1 cellular context compared by ENCODE assay signal in the genomic region with DNA sequence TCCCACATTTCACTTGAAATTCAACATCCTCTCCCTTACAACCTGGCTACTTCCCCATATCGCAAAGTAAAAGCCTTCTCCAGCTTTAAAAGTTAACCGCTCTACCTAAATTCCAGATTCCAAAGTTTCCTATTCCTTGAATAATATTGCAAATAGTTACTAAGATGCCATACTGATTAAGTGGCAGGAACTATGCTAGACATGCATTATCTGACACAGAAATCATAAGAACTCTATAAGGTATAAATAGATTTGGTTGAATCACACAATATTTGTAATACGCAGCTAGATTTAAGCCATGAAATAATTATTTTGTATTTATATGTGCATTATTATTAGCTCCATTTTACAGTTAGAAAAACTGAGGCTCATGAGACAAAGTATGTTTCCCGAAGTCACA.
TF ChIP-seq lines count a peak whose summit lies in the region.

No MANE protein-coding gene starts in this region.

TF ChIP-seq in SK-N-SH, 30 proteins besides CTCF, POLR2A, EP300 and RAD21:
- no peak for TF ChIP-seq REST (IDR thresholded peaks at IDR 0.05; ENCODE audit: low read depth, low read length)
- no peak for TF ChIP-seq RXRA (IDR thresholded peaks at IDR 0.05; ENCODE audit: borderline replicate concordance, low read depth)
- TF ChIP-seq SMC3 (IDR thresholded peaks at IDR 0.05; ENCODE audit: low read depth, low read length): no peak
- TF ChIP-seq GATA2 (CRISPR knock-in tag; IDR thresholded peaks at IDR 0.05): no peak
- TF ChIP-seq JUND (IDR thresholded peaks at IDR 0.05): peak; percentile 32
- TF ChIP-seq TCF12 (IDR thresholded peaks at IDR 0.05): peak; percentile 3; the same call in 1 of the 2 replicates
- TF ChIP-seq SIN3A (IDR thresholded peaks at IDR 0.05; ENCODE audit: borderline replicate concordance, low read depth, low read length): no peak
- TF ChIP-seq YY1 (IDR thresholded peaks at IDR 0.05; ENCODE audit: low read depth): no peak
- no peak for TF ChIP-seq RCOR1 (IDR thresholded peaks at IDR 0.05; ENCODE audit: low read length)
- TF ChIP-seq FOXJ3 (CRISPR knock-in tag; IDR thresholded peaks at IDR 0.05): no peak
- peak; percentile 29; the same call in 1 of the 2 replicates for TF ChIP-seq FOSL2 (IDR thresholded peaks at IDR 0.05; ENCODE audit: borderline replicate concordance, low read depth)
- peak; percentile 79; the same call in 1 of the 2 replicates for TF ChIP-seq MEF2A (IDR thresholded peaks at IDR 0.05; ENCODE audit: borderline replicate concordance, low read depth)
- no peak for TF ChIP-seq NRF1 (IDR thresholded peaks at IDR 0.05; ENCODE audit: low read depth, low read length)
- TF ChIP-seq, protein P1, sequence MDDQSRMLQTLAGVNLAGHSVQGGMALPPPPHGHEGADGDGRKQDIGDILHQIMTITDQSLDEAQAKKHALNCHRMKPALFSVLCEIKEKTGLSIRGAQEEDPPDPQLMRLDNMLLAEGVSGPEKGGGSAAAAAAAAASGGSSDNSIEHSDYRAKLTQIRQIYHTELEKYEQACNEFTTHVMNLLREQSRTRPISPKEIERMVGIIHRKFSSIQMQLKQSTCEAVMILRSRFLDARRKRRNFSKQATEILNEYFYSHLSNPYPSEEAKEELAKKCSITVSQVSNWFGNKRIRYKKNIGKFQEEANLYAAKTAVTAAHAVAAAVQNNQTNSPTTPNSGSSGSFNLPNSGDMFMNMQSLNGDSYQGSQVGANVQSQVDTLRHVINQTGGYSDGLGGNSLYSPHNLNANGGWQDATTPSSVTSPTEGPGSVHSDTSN (IDR thresholded peaks at IDR 0.05): no peak
